9 cellular contexts compared by ENCODE assay signal in the genomic region with DNA sequence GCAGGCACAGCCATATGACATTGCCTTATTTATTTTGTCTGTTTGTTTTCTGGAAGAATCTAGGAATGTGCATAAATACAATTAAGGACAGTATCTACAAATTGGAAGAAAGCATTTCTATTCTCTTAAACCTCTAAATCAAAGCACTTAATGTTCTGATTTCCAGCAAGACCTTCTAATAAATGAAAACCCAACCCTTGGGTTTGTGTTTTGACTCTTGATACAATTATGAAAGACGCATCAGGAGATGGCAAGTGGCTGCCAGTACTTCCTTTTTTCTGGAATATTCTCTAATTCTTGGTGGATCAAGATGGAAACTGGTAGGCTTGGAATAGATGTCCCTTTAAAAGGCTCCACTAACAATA. TPM values are rescaled to one million over a fixed set of nuclear protein-coding genes. Genes with fewer than 3 reads are reported as not detected.
DNase-seq lines count a peak whose midpoint lies in the region; ATAC-seq, FAIRE-seq and TF ChIP-seq lines count a peak whose summit lies in the region.
"Had no signal": no experiment of that assay in that cellular context is flagged by ENCODE, and none has a peak within 500 bp of the region (broad histone marks: within the 10 kb centered on the region; RNA-seq: fewer than 3 reads in every experiment).

No MANE protein-coding gene starts in this region.

- TF ChIP-seq CTCF in A549 (IDR thresholded peaks at IDR 0.05) (no peak), dorsolateral prefrontal cortex (IDR thresholded peaks at IDR 0.05 in 54 of 56, conservative IDR thresholded peaks at IDR 0.05 in 2 of 56; ENCODE audit: low read depth in 1 of 56, partially characterized antibody in 56 of 56) (no peak), nephron (IDR thresholded peaks at IDR 0.05; ENCODE audit: unreplicated experiment in 3 of 3) (no peak), mucosa of descending colon (IDR thresholded peaks at IDR 0.05) (no peak)

- 91% methylated on average over 1 of the region's 1 CpG for WGBS in A549 (ENCODE audit: missing lambda C conversion rate)
- WGBS in HUES64, result 80% methylated on average over 1 of the region's 1 CpG

- peaks cover 14% of the 10 kb centered on the region for H3K27me3 Mint-ChIP-seq in nephron (ENCODE audit: low read depth)

- no peaks in the 10 kb centered on the region for H3K36me3 ChIP-seq in HUES64 (ENCODE audit: insufficient read depth, low read length)
- no peaks in the 10 kb centered on the region for H3K36me3 ChIP-seq in mucosa of descending colon (ENCODE audit: low read depth)

- FAIRE-seq in A549 (lab: Jason Lieb, UNC), result no peak

- DNase-seq in A549 (ENCODE audit: low read depth in 1 of 2, low spot score in 1 of 2) (no peak), dorsolateral prefrontal cortex (no peak), mucosa of descending colon (no peak), NOMO-1 treated with dmso at 0.1 percent for 144 hours (lab: John Stamatoyannopoulos, UW; ENCODE audit: unreplicated experiment) (no peak)

- POLR2A ChIA-PET in A549 (lab: Yijun Ruan, JAX), result no interaction called here

- CTCF ChIA-PET in A549 (lab: Yijun Ruan, JAX), result interaction anchor here (0.5 to 3.9 kb wide), 6 partner anchors 32 to 248 kb away, joined by 3 to 11 read pairs (median 3); no protein-coding TSS in a partner anchor

- no peak for TF ChIP-seq POLR2A in A549 (IDR thresholded peaks at IDR 0.05; ENCODE audit: low read length)

- intact Hi-C loops in dorsolateral prefrontal cortex (cut with DNase I) (no loop called here), mucosa of descending colon (cut with DNase I, micrococcal nuclease) (no loop called here)

- no peaks in the 10 kb centered on the region for H3K9me3 ChIP-seq in A549
- no peaks in the 10 kb centered on the region for H3K9me3 ChIP-seq in HUES64 (ENCODE audit: insufficient read depth, low read depth, low read length)
- no peaks in the 10 kb centered on the region for H3K9me3 ChIP-seq in mucosa of descending colon

- peaks cover 28% of the 10 kb centered on the region for H3K4me1 Mint-ChIP-seq in nephron

- H3K9ac ChIP-seq in HUES64 (ENCODE audit: low read depth, low read length), result peak overlapping the region; percentile 60; the same call in 1 of the 2 replicates

- peak overlapping the region in 1 of 2 experiments; percentile 77; a peak in 2 of 6 replicates for H3K27ac ChIP-seq in A549
- no peak overlapping the region for H3K27ac ChIP-seq in HUES64 (ENCODE audit: low read depth, low read length)
- H3K27ac ChIP-seq in dorsolateral prefrontal cortex, result peak overlapping the region in 58 of 59 donors; percentile 39 to 96 (median 88)
- H3K27ac ChIP-seq: SK-N-MC had no signal

- H3K4me1 ChIP-seq in A549, result 0 out of 3 replicates have a peak, but pooled peaks cover 5% of the 10 kb centered on the region
- peaks cover 31% of the 10 kb centered on the region for H3K4me1 ChIP-seq in HUES64 (ENCODE audit: insufficient read depth, low read length)
- H3K4me1 ChIP-seq in mucosa of descending colon (ENCODE audit: low read depth), result no peaks in the 10 kb centered on the region

- H3K4me3 ChIP-seq in A549 (peak overlapping the region; percentile 57), HUES64 (ENCODE audit: low read length) (peak overlapping the region; percentile 59), dorsolateral prefrontal cortex (peak overlapping the region; percentile 47 to 87 (median 72)), mucosa of descending colon (no peak overlapping the region)

- H3K27ac Mint-ChIP-seq in nephron, result peak overlapping the region; percentile 85 to 91 (median 91)

- TF ChIP-seq RAD21 in A549 (conservative IDR thresholded peaks at IDR 0.05 in 1 of 2, IDR thresholded peaks at IDR 0.05 in 1 of 2), result no peak

- H3K27me3 ChIP-seq in HUES64 (ENCODE audit: insufficient read depth, low read length) (peaks cover 40% of the 10 kb centered on the region), dorsolateral prefrontal cortex (no peaks in the 10 kb centered on the region)

- no peak for ATAC-seq in A549
- ATAC-seq in GM18511 (IDR thresholded peaks at IDR 0.05; ENCODE audit: unreplicated experiment), result no peak
- no peak for ATAC-seq in mucosa of descending colon
- no peak for ATAC-seq in HG02970 (IDR thresholded peaks at IDR 0.05; ENCODE audit: low FRiP score, unreplicated experiment)

- no peaks in the 10 kb centered on the region for H3K36me3 Mint-ChIP-seq in nephron (ENCODE audit: low read depth)

- TF ChIP-seq EP300 in A549 (IDR thresholded peaks at IDR 0.05), result no peak

- no peaks in the 10 kb centered on the region for H3K9me3 Mint-ChIP-seq in nephron

- peak overlapping the region; percentile 98 for H3K4me2 ChIP-seq in A549

- H3K4me3 Mint-ChIP-seq in nephron, result peak overlapping the region; percentile 93 to 96 (median 94)

TF ChIP-seq in A549, 52 proteins besides CTCF, POLR2A, EP300 and RAD21:
- no peak for TF ChIP-seq NFE2L2 (conservative IDR thresholded peaks at IDR 0.05; ENCODE audit: low read length)
- no peak for TF ChIP-seq TP53 (CRISPR knock-in tag; IDR thresholded peaks at IDR 0.05)
- no peak for TF ChIP-seq ZSCAN20 (CRISPR knock-in tag; IDR thresholded peaks at IDR 0.05)
- TF ChIP-seq, protein P1, sequence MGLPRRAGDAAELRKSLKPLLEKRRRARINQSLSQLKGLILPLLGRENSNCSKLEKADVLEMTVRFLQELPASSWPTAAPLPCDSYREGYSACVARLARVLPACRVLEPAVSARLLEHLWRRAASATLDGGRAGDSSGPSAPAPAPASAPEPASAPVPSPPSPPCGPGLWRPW (IDR thresholded peaks at IDR 0.05), result no peak
- TF ChIP-seq HOXB5 (CRISPR knock-in tag; IDR thresholded peaks at IDR 0.05), result no peak
- TF ChIP-seq, protein P2, sequence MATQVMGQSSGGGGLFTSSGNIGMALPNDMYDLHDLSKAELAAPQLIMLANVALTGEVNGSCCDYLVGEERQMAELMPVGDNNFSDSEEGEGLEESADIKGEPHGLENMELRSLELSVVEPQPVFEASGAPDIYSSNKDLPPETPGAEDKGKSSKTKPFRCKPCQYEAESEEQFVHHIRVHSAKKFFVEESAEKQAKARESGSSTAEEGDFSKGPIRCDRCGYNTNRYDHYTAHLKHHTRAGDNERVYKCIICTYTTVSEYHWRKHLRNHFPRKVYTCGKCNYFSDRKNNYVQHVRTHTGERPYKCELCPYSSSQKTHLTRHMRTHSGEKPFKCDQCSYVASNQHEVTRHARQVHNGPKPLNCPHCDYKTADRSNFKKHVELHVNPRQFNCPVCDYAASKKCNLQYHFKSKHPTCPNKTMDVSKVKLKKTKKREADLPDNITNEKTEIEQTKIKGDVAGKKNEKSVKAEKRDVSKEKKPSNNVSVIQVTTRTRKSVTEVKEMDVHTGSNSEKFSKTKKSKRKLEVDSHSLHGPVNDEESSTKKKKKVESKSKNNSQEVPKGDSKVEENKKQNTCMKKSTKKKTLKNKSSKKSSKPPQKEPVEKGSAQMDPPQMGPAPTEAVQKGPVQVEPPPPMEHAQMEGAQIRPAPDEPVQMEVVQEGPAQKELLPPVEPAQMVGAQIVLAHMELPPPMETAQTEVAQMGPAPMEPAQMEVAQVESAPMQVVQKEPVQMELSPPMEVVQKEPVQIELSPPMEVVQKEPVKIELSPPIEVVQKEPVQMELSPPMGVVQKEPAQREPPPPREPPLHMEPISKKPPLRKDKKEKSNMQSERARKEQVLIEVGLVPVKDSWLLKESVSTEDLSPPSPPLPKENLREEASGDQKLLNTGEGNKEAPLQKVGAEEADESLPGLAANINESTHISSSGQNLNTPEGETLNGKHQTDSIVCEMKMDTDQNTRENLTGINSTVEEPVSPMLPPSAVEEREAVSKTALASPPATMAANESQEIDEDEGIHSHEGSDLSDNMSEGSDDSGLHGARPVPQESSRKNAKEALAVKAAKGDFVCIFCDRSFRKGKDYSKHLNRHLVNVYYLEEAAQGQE (IDR thresholded peaks at IDR 0.05), result no peak
- no peak for TF ChIP-seq RCOR1 (IDR thresholded peaks at IDR 0.05; ENCODE audit: low read depth, low read length)
- TF ChIP-seq KDM5A (IDR thresholded peaks at IDR 0.05), result no peak
- TF ChIP-seq HDAC2 (IDR thresholded peaks at IDR 0.05), result no peak
- TF ChIP-seq RFX5 (IDR thresholded peaks at IDR 0.05), result no peak
- no peak for TF ChIP-seq ESRRA (IDR thresholded peaks at IDR 0.05; ENCODE audit: borderline replicate concordance, low read length)
- no peak for TF ChIP-seq SMC3 (IDR thresholded peaks at IDR 0.05)
- TF ChIP-seq CBX8 (IDR thresholded peaks at IDR 0.05), result no peak
TF ChIP-seq in A549: peak in this region for 0.

RNA-seq across cellular contexts. Expression of a gene that starts 0.4 kb away (rescaled TPM):
- polyA plus RNA-seq in A549 (2011; rRNA removed) (1.2 and 1.6 TPM in 2 replicates), A549 (2017; fragmentation: RNase III; extraction: RNeasy Plus Mini Kit Qiagen cat#74134 plus additional on column Dnase treatment) (1.9 to 2.4 TPM (median 1.9 TPM) in 3 replicates)
- 0.22 and 0.26 TPM in 2 replicates for polyA plus RNA-seq in A549 (2012; cell fraction: cytosol; rRNA removed)
- polyA plus RNA-seq in A549 (2012; cell fraction: nucleus; rRNA removed), result 0.16 and 0.19 TPM in 2 replicates
- polyA minus RNA-seq in A549 (2011; rRNA and poly(A)+ RNA removed), result 0.17 and 0.19 TPM in 2 replicates
- 34.3 TPM for polyA plus RNA-seq in HUES64 (2013, experiment 1 of 2)
- polyA plus RNA-seq in HUES64 (2013, experiment 2 of 2), result 46.3 TPM
- total RNA-seq in dorsolateral prefrontal cortex (1,000 to 10,000 TPM in 14 of 120 experiments, 100 to 1,000 TPM in 106; 402 to 1,527 (median 843) TPM), mucosa of descending colon (10 to 100 TPM; 26.3 to 39.9 (median 33.9) TPM)

RNA-seq across cellular contexts. Expression of a gene that starts 50.9 kb away (rescaled TPM):
- polyA plus RNA-seq in A549 (2011; rRNA removed) (26.4 and 32.3 TPM in 2 replicates), A549 (2017; fragmentation: RNase III; extraction: RNeasy Plus Mini Kit Qiagen cat#74134 plus additional on column Dnase treatment) (21.3 to 37.2 TPM (median 32.3 TPM) in 3 replicates)
- polyA plus RNA-seq in A549 (2012; cell fraction: cytosol; rRNA removed), result 7.7 and 9.5 TPM in 2 replicates
- 4.5 and 9.0 TPM in 2 replicates for polyA plus RNA-seq in A549 (2012; cell fraction: nucleus; rRNA removed)
- polyA minus RNA-seq in A549 (2011; rRNA and poly(A)+ RNA removed), result 6.8 and 7.4 TPM in 2 replicates
- polyA plus RNA-seq in HUES64 (2013, experiment 1 of 2), result 127 TPM
- polyA plus RNA-seq in HUES64 (2013, experiment 2 of 2), result 162 TPM
- total RNA-seq in dorsolateral prefrontal cortex (100 to 1,000 TPM in 7 of 120 experiments, 10 to 100 TPM in 113; 33.4 to 188 (median 66.6) TPM), mucosa of descending colon (100 to 1,000 TPM in 2 of 3 donors, 10 to 100 TPM in 1; 41.1 to 123 (median 117) TPM)

Comparison
In these comparisons a context has a peak if more than half of its experiments do, and no peak if none do; other contexts are left out.
1. RNA of a gene that starts 0.4 kb away (total RNA-seq): 402 to 1,527 TPM in dorsolateral prefrontal cortex; 26.3 to 39.9 TPM in mucosa of descending colon; every median in the first group is over 4 times any median in the second.